13 cellular contexts compared by ENCODE assay signal in genomic region chr5:43300112-43300511, GRCh38. TPM values are rescaled to one million over a fixed set of nuclear protein-coding genes. Genes with fewer than 3 reads are reported as not detected.
DNase-seq lines count a peak whose midpoint lies in the region; ATAC-seq and TF ChIP-seq lines count a peak whose summit lies in the region.
"Had no signal": no experiment of that assay in that cellular context is flagged by ENCODE, and none has a peak within 500 bp of the region (broad histone marks: within the 10 kb centered on the region; RNA-seq: fewer than 3 reads in every experiment).

No MANE protein-coding gene starts in this region.

- H3K9me3 Mint-ChIP-seq in T-helper 1 cell treated with Interleukin-12 subunit alpha and Interleukin-12 subunit beta and Interleukin-4 antibody, amounts not matched to agents 30 μg/mL and 1 μg/mL, for 36 hours, result no peaks in the 10 kb centered on the region
- no peaks in the 10 kb centered on the region for H3K9me3 Mint-ChIP-seq in WTC11
- H3K9me3 Mint-ChIP-seq in stimulated activated effector memory CD8-positive, alpha-beta T cell treated with anti-CD3 and anti-CD28 coated beads, Interleukin-12 subunit alpha, Interleukin-12 subunit beta, amount 100 ng/mL, for 72 hours, result no peaks in the 10 kb centered on the region

- no peak overlapping the region for H3K4me3 Mint-ChIP-seq in T-helper 1 cell treated with Interleukin-12 subunit alpha and Interleukin-12 subunit beta and Interleukin-4 antibody, amounts not matched to agents 30 μg/mL and 1 μg/mL, for 36 hours
- H3K4me3 Mint-ChIP-seq in WTC11, result no peak overlapping the region
- no peak overlapping the region for H3K4me3 Mint-ChIP-seq in stimulated activated effector memory CD8-positive, alpha-beta T cell treated with anti-CD3 and anti-CD28 coated beads, Interleukin-12 subunit alpha, Interleukin-12 subunit beta, amount 100 ng/mL, for 72 hours

- no peaks in the 10 kb centered on the region for H3K27me3 Mint-ChIP-seq in T-helper 1 cell treated with Interleukin-12 subunit alpha and Interleukin-12 subunit beta and Interleukin-4 antibody, amounts not matched to agents 30 μg/mL and 1 μg/mL, for 36 hours (ENCODE audit: low read depth)
- no peaks in the 10 kb centered on the region for H3K27me3 Mint-ChIP-seq in WTC11 (ENCODE audit: low read depth)

- peaks cover 43% of the 10 kb centered on the region for H3K4me1 Mint-ChIP-seq in T-helper 1 cell treated with Interleukin-12 subunit alpha and Interleukin-12 subunit beta and Interleukin-4 antibody, amounts not matched to agents 30 μg/mL and 1 μg/mL, for 36 hours (ENCODE audit: low read depth)
- peaks cover 44% of the 10 kb centered on the region for H3K4me1 Mint-ChIP-seq in WTC11
- peaks cover 48% of the 10 kb centered on the region for H3K4me1 Mint-ChIP-seq in stimulated activated effector memory CD8-positive, alpha-beta T cell treated with anti-CD3 and anti-CD28 coated beads, Interleukin-12 subunit alpha, Interleukin-12 subunit beta, amount 100 ng/mL, for 72 hours

- H3K27ac ChIP-seq in 22Rv1, result 0 out of 2 replicates have a peak overlapping the region, but pooled peaks have one; percentile 0
- H3K27ac ChIP-seq: BLaER1, GM23248 had no signal

- H3K27ac Mint-ChIP-seq in T-helper 1 cell treated with Interleukin-12 subunit alpha and Interleukin-12 subunit beta and Interleukin-4 antibody, amounts not matched to agents 30 μg/mL and 1 μg/mL, for 36 hours, result peak overlapping the region; percentile 19
- 0 out of 2 replicates have a peak overlapping the region, but pooled peaks have one; percentile 50 for H3K27ac Mint-ChIP-seq in WTC11
- peak overlapping the region; percentile 23 for H3K27ac Mint-ChIP-seq in stimulated activated effector memory CD8-positive, alpha-beta T cell treated with anti-CD3 and anti-CD28 coated beads, Interleukin-12 subunit alpha, Interleukin-12 subunit beta, amount 100 ng/mL, for 72 hours

- peaks cover 50% of the 10 kb centered on the region for H3K36me3 Mint-ChIP-seq in T-helper 1 cell treated with Interleukin-12 subunit alpha and Interleukin-12 subunit beta and Interleukin-4 antibody, amounts not matched to agents 30 μg/mL and 1 μg/mL, for 36 hours (ENCODE audit: low read depth)
- peaks cover 38% of the 10 kb centered on the region for H3K36me3 Mint-ChIP-seq in WTC11
- peaks cover 100% of the 10 kb centered on the region for H3K36me3 Mint-ChIP-seq in stimulated activated effector memory CD8-positive, alpha-beta T cell treated with anti-CD3 and anti-CD28 coated beads, Interleukin-12 subunit alpha, Interleukin-12 subunit beta, amount 100 ng/mL, for 72 hours

- TF ChIP-seq CTCF in 22Rv1 (IDR thresholded peaks at IDR 0.05) (no peak), WTC11 (IDR thresholded peaks at IDR 0.05) (no peak)

- ATAC-seq in WTC11 (no peak), GM19351 (IDR thresholded peaks at IDR 0.05; ENCODE audit: unreplicated experiment) (no peak)
- no peak for ATAC-seq in stimulated activated effector memory CD8-positive, alpha-beta T cell treated with anti-CD3 and anti-CD28 coated beads, Interleukin-12 subunit alpha, Interleukin-12 subunit beta, amount 100 ng/mL, for 72 hours

- DNase-seq in T-helper 1 cell (no peak), WTC11 (ENCODE audit: low spot score) (no peak), kidney tubule cell (ENCODE audit: low spot score) (no peak)
- no peak for DNase-seq in stimulated activated effector memory CD8-positive, alpha-beta T cell treated with anti-CD3 and anti-CD28 coated beads, Interleukin-12 subunit alpha, Interleukin-12 subunit beta, amount 100 ng/mL, for 72 hours (ENCODE audit: low spot score in 2 of 2)
- DNase-seq: 8988T, AML-193, DMS53, GM23248, H7 had no signal

- POLR2A ChIA-PET in WTC11 (lab: Charles Lee), result interaction anchor here (1.0 kb wide), 1 partner anchor 13 kb away, joined by 3 read pairs; the partner anchor contains the start of gene HMGCS1

- CTCF ChIA-PET in WTC11 (lab: Charles Lee), result interaction anchor here (0.7 to 2.0 kb wide), 4 partner anchors 13 to 185 kb away, joined by 3 to 8 read pairs (median 6); partner anchors contain the start of genes HMGCS1 and TMEM267

TF ChIP-seq in WTC11, 78 proteins besides CTCF, POLR2A, EP300 and RAD21:
- TF ChIP-seq, protein P1, sequence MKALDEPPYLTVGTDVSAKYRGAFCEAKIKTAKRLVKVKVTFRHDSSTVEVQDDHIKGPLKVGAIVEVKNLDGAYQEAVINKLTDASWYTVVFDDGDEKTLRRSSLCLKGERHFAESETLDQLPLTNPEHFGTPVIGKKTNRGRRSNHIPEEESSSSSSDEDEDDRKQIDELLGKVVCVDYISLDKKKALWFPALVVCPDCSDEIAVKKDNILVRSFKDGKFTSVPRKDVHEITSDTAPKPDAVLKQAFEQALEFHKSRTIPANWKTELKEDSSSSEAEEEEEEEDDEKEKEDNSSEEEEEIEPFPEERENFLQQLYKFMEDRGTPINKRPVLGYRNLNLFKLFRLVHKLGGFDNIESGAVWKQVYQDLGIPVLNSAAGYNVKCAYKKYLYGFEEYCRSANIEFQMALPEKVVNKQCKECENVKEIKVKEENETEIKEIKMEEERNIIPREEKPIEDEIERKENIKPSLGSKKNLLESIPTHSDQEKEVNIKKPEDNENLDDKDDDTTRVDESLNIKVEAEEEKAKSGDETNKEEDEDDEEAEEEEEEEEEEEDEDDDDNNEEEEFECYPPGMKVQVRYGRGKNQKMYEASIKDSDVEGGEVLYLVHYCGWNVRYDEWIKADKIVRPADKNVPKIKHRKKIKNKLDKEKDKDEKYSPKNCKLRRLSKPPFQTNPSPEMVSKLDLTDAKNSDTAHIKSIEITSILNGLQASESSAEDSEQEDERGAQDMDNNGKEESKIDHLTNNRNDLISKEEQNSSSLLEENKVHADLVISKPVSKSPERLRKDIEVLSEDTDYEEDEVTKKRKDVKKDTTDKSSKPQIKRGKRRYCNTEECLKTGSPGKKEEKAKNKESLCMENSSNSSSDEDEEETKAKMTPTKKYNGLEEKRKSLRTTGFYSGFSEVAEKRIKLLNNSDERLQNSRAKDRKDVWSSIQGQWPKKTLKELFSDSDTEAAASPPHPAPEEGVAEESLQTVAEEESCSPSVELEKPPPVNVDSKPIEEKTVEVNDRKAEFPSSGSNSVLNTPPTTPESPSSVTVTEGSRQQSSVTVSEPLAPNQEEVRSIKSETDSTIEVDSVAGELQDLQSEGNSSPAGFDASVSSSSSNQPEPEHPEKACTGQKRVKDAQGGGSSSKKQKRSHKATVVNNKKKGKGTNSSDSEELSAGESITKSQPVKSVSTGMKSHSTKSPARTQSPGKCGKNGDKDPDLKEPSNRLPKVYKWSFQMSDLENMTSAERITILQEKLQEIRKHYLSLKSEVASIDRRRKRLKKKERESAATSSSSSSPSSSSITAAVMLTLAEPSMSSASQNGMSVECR (CRISPR knock-in tag; IDR thresholded peaks at IDR 0.05; ENCODE audit: borderline replicate concordance), result no peak
- no peak for TF ChIP-seq NFATC4 (CRISPR knock-in tag; IDR thresholded peaks at IDR 0.05)
- TF ChIP-seq, protein P2, sequence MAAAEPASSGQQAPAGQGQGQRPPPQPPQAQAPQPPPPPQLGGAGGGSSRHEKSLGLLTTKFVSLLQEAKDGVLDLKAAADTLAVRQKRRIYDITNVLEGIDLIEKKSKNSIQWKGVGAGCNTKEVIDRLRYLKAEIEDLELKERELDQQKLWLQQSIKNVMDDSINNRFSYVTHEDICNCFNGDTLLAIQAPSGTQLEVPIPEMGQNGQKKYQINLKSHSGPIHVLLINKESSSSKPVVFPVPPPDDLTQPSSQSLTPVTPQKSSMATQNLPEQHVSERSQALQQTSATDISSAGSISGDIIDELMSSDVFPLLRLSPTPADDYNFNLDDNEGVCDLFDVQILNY (CRISPR knock-in tag; IDR thresholded peaks at IDR 0.05), result no peak
- no peak for TF ChIP-seq ZNF416 (CRISPR knock-in tag; IDR thresholded peaks at IDR 0.05)
- no peak for TF ChIP-seq OVOL2 (CRISPR knock-in tag; IDR thresholded peaks at IDR 0.05; ENCODE audit: borderline replicate concordance)
- TF ChIP-seq ZNF121 (CRISPR knock-in tag; IDR thresholded peaks at IDR 0.05), result no peak
- TF ChIP-seq ZNF671 (CRISPR knock-in tag; IDR thresholded peaks at IDR 0.05), result no peak
- TF ChIP-seq GABPB1 (CRISPR knock-in tag; IDR thresholded peaks at IDR 0.05), result no peak
- TF ChIP-seq SOX15 (CRISPR knock-in tag; IDR thresholded peaks at IDR 0.05), result no peak
- TF ChIP-seq MYBL2 (CRISPR knock-in tag; IDR thresholded peaks at IDR 0.05), result no peak
- TF ChIP-seq NR1H2 (CRISPR knock-in tag; IDR thresholded peaks at IDR 0.05), result no peak

RNA-seq across cellular contexts. Expression of gene HMGCS1, which starts 13.1 kb away (rescaled TPM):
- total RNA-seq in WTC11 (2021), result 176 to 199 TPM (median 178 TPM) in 3 replicates
